ENCODE assay signal across 9 cellular contexts in genomic region chr17:76267051-76267576, GRCh38. TPM values are rescaled to one million over a fixed set of nuclear protein-coding genes. Genes with fewer than 3 reads are reported as not detected.
DNase-seq lines count a peak whose midpoint lies in the region; TF ChIP-seq lines count a peak whose summit lies in the region.
"Had no signal": no experiment of that assay in that cellular context is flagged by ENCODE, and none has a peak within 500 bp of the region (broad histone marks: within the 10 kb centered on the region; RNA-seq: fewer than 3 reads in every experiment).

No MANE protein-coding gene starts in this region.

- H3K4me1 ChIP-seq in adrenal gland (replicated peaks in 1 of 2) (peaks cover 16 to 49% of the 10 kb centered on the region in 2 donors), liver (ENCODE audit: control insufficient read depth in 4 of 4, insufficient read depth in 4 of 4, low read length in 3 of 4) (peaks cover 14 to 47% (median 34%) of the 10 kb centered on the region in 4 donors), tibial nerve (peaks cover 0 to 85% (median 70%) of the 10 kb centered on the region in 4 donors)

- H3K36me3 ChIP-seq in adrenal gland (replicated peaks in 1 of 2), result peaks cover 0 to 5% of the 10 kb centered on the region in 2 donors
- peaks cover 0 to 2% (median 0%) of the 10 kb centered on the region in 4 donors for H3K36me3 ChIP-seq in liver (ENCODE audit: control insufficient read depth in 4 of 4, insufficient read depth in 3 of 4, low read depth in 1 of 4, low read length in 3 of 4)
- H3K36me3 ChIP-seq in tibial nerve, result peaks cover 0 to 23% (median 0%) of the 10 kb centered on the region in 3 donors

- peak; percentile 23 for DNase-seq in activated naive CD4-positive, alpha-beta T cell treated with anti-CD3 and anti-CD28 coated beads for 36 hours
- DNase-seq in activated naive CD4-positive, alpha-beta T cell treated with Interleukin-2 at 50 U/mL for 16 hours, result no peak
- DNase-seq in adrenal gland (no peak), tibial nerve (ENCODE audit: low spot score in 2 of 2) (no peak), anterior cingulate cortex (lab: John Stamatoyannopoulos, UW) (no peak), DMS114 treated with DMSO at 0.1 percent for 48 hours (lab: John Stamatoyannopoulos, UW; ENCODE audit: unreplicated experiment) (no peak), NCI-H2081 (lab: John Stamatoyannopoulos, UW) (no peak)
- DNase-seq: DMS79 treated with DMSO at 0.1 percent for 48 hours had no signal

- no peaks in the 10 kb centered on the region for H3K9me3 Mint-ChIP-seq in activated naive CD4-positive, alpha-beta T cell treated with anti-CD3 and anti-CD28 coated beads for 36 hours

- no peaks in the 10 kb centered on the region for H3K9me3 ChIP-seq in adrenal gland (replicated peaks in 1 of 3)
- H3K9me3 ChIP-seq in liver (ENCODE audit: control insufficient read depth in 4 of 4, low read length in 3 of 4), result no peaks in the 10 kb centered on the region
- H3K9me3 ChIP-seq in tibial nerve, result no peaks in the 10 kb centered on the region

- peaks cover 52% of the 10 kb centered on the region for H3K4me1 Mint-ChIP-seq in activated naive CD4-positive, alpha-beta T cell treated with anti-CD3 and anti-CD28 coated beads for 36 hours (ENCODE audit: low read depth)

- H3K27ac Mint-ChIP-seq in activated naive CD4-positive, alpha-beta T cell treated with anti-CD3 and anti-CD28 coated beads for 36 hours, result peak overlapping the region; percentile 100

- peak overlapping the region; percentile 51 to 77 for H3K9ac ChIP-seq in liver (ENCODE audit: low read depth in 1 of 2, low read length in 2 of 2)

- CTCF ChIA-PET in activated naive CD4-positive, alpha-beta T cell treated with anti-CD3 and anti-CD28 coated beads for 36 hours (lab: Charles Lee), result interaction anchor here (0.6 to 2.1 kb wide), 9 partner anchors 11 to 146 kb away, joined by 3 to 8 read pairs (median 4); no protein-coding TSS in a partner anchor

- TF ChIP-seq POLR2A in adrenal gland (IDR thresholded peaks at IDR 0.05) (no peak), tibial nerve (IDR thresholded peaks at IDR 0.05) (no peak)

- no peak for TF ChIP-seq RAD21 in liver (IDR thresholded peaks at IDR 0.05)

- H3K27ac ChIP-seq in adrenal gland (peak overlapping the region in 3 of 5 donors; percentile 15 to 96 (median 84)), liver (ENCODE audit: low read depth in 1 of 2, low read length in 2 of 2) (peak overlapping the region; percentile 91 to 96), tibial nerve (peak overlapping the region in 3 of 4 donors; percentile 85 to 97 (median 94))

- WGBS in adrenal gland, 4 donors, result 62 to 82% (median 76%) methylated on average over 4 of the region's 4 CpGs
- 75% methylated on average over 4 of the region's 4 CpGs for WGBS in liver
- 68 to 70% methylated on average over 4 of the region's 4 CpGs for WGBS in tibial nerve, 2 donors

- H3K4me3 ChIP-seq in adrenal gland (peak overlapping the region in 1 of 4 donors; percentile 94), liver (ENCODE audit: low read depth in 1 of 3, low read length in 3 of 3) (peak overlapping the region; percentile 16 to 97 (median 87)), tibial nerve (peak overlapping the region; percentile 62 to 99 (median 78))

- TF ChIP-seq EP300 in tibial nerve (IDR thresholded peaks at IDR 0.05), result no peak

- peak overlapping the region; percentile 88 for H3K4me3 Mint-ChIP-seq in activated naive CD4-positive, alpha-beta T cell treated with anti-CD3 and anti-CD28 coated beads for 36 hours

- no peaks in the 10 kb centered on the region for H3K27me3 Mint-ChIP-seq in activated naive CD4-positive, alpha-beta T cell treated with anti-CD3 and anti-CD28 coated beads for 36 hours (ENCODE audit: low read depth)

- peaks cover 54% of the 10 kb centered on the region for H3K36me3 Mint-ChIP-seq in activated naive CD4-positive, alpha-beta T cell treated with anti-CD3 and anti-CD28 coated beads for 36 hours (ENCODE audit: low read depth)

- H3K27me3 ChIP-seq in adrenal gland (no peaks in the 10 kb centered on the region), liver (ENCODE audit: control insufficient read depth in 4 of 4, insufficient read depth in 4 of 4, low read length in 3 of 4) (no peaks in the 10 kb centered on the region), tibial nerve (no peaks in the 10 kb centered on the region)

- intact Hi-C loops in activated naive CD4-positive, alpha-beta T cell treated with anti-CD3 and anti-CD28 coated beads for 36 hours (cut with micrococcal nuclease), result loop anchor here (5.0 to 10.0 kb wide), 4 partner anchors 470 to 1232 kb away; partner anchors contain the start of genes MFSD11 and SRSF2
- intact Hi-C loops in adrenal gland (cut with DNase I), result no loop called here

- no peak for TF ChIP-seq CTCF in adrenal gland (IDR thresholded peaks at IDR 0.05)
- TF ChIP-seq CTCF in liver (IDR thresholded peaks at IDR 0.05; ENCODE audit: low read depth, low read length, missing input control), result no peak
- no peak for TF ChIP-seq CTCF in tibial nerve (IDR thresholded peaks at IDR 0.05)

TF ChIP-seq in liver, 16 proteins besides CTCF, POLR2A, EP300 and RAD21:
- TF ChIP-seq REST (IDR thresholded peaks at IDR 0.05) (no peak), GABPA (IDR thresholded peaks at IDR 0.05 in 1 of 2, conservative IDR thresholded peaks at IDR 0.05 in 1 of 2) (no peak), NR2F2 (IDR thresholded peaks at IDR 0.05) (no peak)

RNA-seq across cellular contexts. Expression of gene UBALD2, which starts 2.0 kb away (rescaled TPM):
- total RNA-seq in activated naive CD4-positive, alpha-beta T cell treated with anti-CD3 and anti-CD28 coated beads for 36 hours, result 100 to 1,000 TPM; 467 to 472 TPM
- total RNA-seq in adrenal gland (10 to 100 TPM in 6 of 8 donors, 1 to 10 TPM in 2; 5.4 to 71.2 (median 19.4) TPM), liver (1 to 10 TPM; 1.7 to 6.5 TPM), tibial nerve (10 to 100 TPM; 12.7 to 26.9 (median 20.4) TPM)
- polyA plus RNA-seq in adrenal gland (10 to 100 TPM in 2 of 3 donors, 1 to 10 TPM in 1; 5.2 to 18.2 (median 15.6) TPM), liver (1 to 10 TPM; 1.4 to 5.5 TPM)

RNA-seq across cellular contexts. Expression of gene RNF157, which starts 26.8 kb away (rescaled TPM):
- total RNA-seq in activated naive CD4-positive, alpha-beta T cell treated with anti-CD3 and anti-CD28 coated beads for 36 hours, result 10 to 100 TPM; 38.1 to 45.3 TPM
- total RNA-seq in adrenal gland, result 1 to 10 TPM; 2.6 to 6.1 (median 4.7) TPM
- polyA plus RNA-seq in adrenal gland, result 1 to 10 TPM; 3.0 to 4.7 (median 4.1) TPM
- 1 to 10 TPM in 1 of 2 donors, under 1 TPM in 1; 0.42 to 2.9 TPM for total RNA-seq in liver
- polyA plus RNA-seq in liver, result under 1 TPM; 0.50 to 0.82 TPM
- total RNA-seq in tibial nerve, result 10 to 100 TPM; 11.1 to 18.9 (median 15.2) TPM

RNA-seq across cellular contexts. Expression of gene QRICH2, which starts 41.0 kb away (rescaled TPM):
- under 1 TPM; 0.52 TPM for total RNA-seq in activated naive CD4-positive, alpha-beta T cell treated with anti-CD3 and anti-CD28 coated beads for 36 hours
- 1 to 10 TPM in 5 of 8 donors, under 1 TPM in 3; 0.12 to 3.3 (median 1.2) TPM for total RNA-seq in adrenal gland
- 10 to 100 TPM in 1 of 3 donors, 1 to 10 TPM in 1, under 1 TPM in 1; 0.09 to 14.2 (median 4.8) TPM for polyA plus RNA-seq in adrenal gland
- total RNA-seq in liver, result 1 to 10 TPM in 1 of 2 donors, under 1 TPM in 1; 0.56 to 6.1 TPM
- polyA plus RNA-seq in liver, result under 1 TPM; 0.67 TPM
- total RNA-seq in tibial nerve, result 1 to 10 TPM; 2.0 to 8.4 (median 5.2) TPM

Comparison
In these comparisons a context has a peak if more than half of its experiments do, and no peak if none do; other contexts are left out.
1. RNA of gene UBALD2, which starts 2.0 kb away (total RNA-seq): 467 to 472 TPM in activated naive CD4-positive, alpha-beta T cell treated with anti-CD3 and anti-CD28 coated beads for 36 hours; 5.4 to 71.2 TPM in adrenal gland, 12.7 to 26.9 TPM in tibial nerve and 1.7 to 6.5 TPM in liver; every median in the first group is over 4 times any median in the second.
2. Peak in every context shown above with its lines, with median percentiles within 50 percentile points of each other: H3K27ac ChIP-seq.